In genomic region chr20:62683660-62684322, GRCh38 we compare ENCODE assay signal across 2 cellular contexts. TPM values are rescaled to one million over a fixed set of nuclear protein-coding genes. Genes with fewer than 3 reads are reported as not detected.
"Had no signal": no experiment of that assay in that cellular context is flagged by ENCODE, and none has a peak within 500 bp of the region (broad histone marks: within the 10 kb centered on the region; RNA-seq: fewer than 3 reads in every experiment).

No MANE protein-coding gene starts in this region.

RNA-seq across cellular contexts. Expression of gene NTSR1, which starts 24.8 kb away (rescaled TPM):
- total RNA-seq: Right ventricle myocardium superior, SJSA1 had no signal
